ENCODE assay signal across 8 cellular contexts in the genomic region with DNA sequence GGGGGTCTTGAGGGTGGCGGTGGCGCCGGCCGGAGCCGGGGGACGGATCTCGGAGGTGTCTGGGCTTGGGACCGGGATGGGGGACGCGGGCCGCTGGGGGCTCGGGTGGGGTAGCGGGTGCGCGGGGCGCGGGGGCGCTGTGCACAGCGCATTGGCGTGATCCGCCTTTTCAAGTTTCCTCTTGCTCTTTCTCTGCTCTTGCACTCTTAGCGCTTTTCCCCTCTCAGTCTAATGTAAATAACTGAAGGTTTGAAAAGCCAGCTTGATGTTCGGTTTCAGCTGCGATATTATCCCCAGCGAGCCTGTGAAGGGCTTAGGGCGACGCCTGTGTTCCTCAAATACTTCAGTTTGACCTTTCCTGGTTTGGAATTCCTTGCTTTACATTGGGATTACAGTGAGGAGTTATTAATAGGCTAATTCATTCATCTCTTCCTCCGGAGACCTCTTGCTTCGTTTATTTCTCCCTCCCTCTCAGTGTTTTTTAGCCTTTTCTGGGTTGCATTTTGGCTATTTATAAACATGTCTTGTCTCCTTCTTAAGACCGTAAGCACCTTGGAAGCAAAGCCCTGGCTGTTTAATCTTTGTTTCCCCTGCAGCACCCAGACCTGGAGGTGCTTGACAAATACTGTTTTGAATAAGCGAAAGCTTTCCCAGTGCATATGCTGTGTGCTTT. TPM values are rescaled to one million over a fixed set of nuclear protein-coding genes. Genes with fewer than 3 reads are reported as not detected.
DNase-seq lines count a peak whose midpoint lies in the region; ATAC-seq, FAIRE-seq and TF ChIP-seq lines count a peak whose summit lies in the region.

No MANE protein-coding gene starts in this region.

- peak overlapping the region; percentile 3 to 76 (median 44); a peak in 6 of 7 replicates for H3K9ac ChIP-seq in H1 (replicated peaks in 1 of 4; ENCODE audit: extremely low read depth in 1 of 4, low read depth in 3 of 4, low read length in 3 of 4)

- no peak overlapping the region for H2BK15ac ChIP-seq in H1 (ENCODE audit: low read length)

- peak overlapping the region; percentile 75 to 91 (median 76) for H3K4me3 ChIP-seq in H1 (ENCODE audit: extremely low read depth in 1 of 4, insufficient read depth in 2 of 4, low read depth in 3 of 4, low read length in 4 of 4)
- peak overlapping the region; percentile 75 for H3K4me3 ChIP-seq in mucosa of descending colon

- no peak overlapping the region for H2BK12ac ChIP-seq in H1 (ENCODE audit: low read depth, low read length)

- no peak overlapping the region for H3K23ac ChIP-seq in H1 (ENCODE audit: insufficient read length)

- CTCF ChIA-PET in H1 (lab: Charles Lee; ENCODE audit: partially characterized antibody) = interaction anchor here (0.6 to 1.7 kb wide), 2 partner anchors 107 to 209 kb away, joined by 3 to 5 read pairs; no protein-coding TSS in a partner anchor

- no peak overlapping the region for H4K5ac ChIP-seq in H1 (ENCODE audit: insufficient read length, low read depth, low read length)

- H2BK5ac ChIP-seq in H1 (ENCODE audit: low read depth, low read length) = no peak overlapping the region; the same call in 1 of the 2 replicates

- peak overlapping the region; percentile 38; the same call in 1 of the 2 replicates for H2AFZ ChIP-seq in H1 (ENCODE audit: low read length)

- WGBS in H1 (ENCODE audit: extremely low coverage in 1 of 2, insufficient coverage in 1 of 2, insufficient read length in 1 of 2, insufficient replicate concordance in 2 of 2, low coverage in 1 of 2, low lambda C conversion rate in 2 of 2, missing lambda C conversion rate in 1 of 2), 2 experiments = 8% methylated on average over 9 of the region's 31 CpGs; no CpG with 5 or more reads in 1 of the 2 experiments

- TF ChIP-seq CTCF in H1 (IDR thresholded peaks at IDR 0.05; ENCODE audit: control extremely low read depth in 1 of 3, insufficient read depth in 1 of 3, low read depth in 1 of 3, low read length in 3 of 3) (no peak), mucosa of descending colon (IDR thresholded peaks at IDR 0.05) (no peak)

- H3K4me1 ChIP-seq in H1 (replicated peaks in 1 of 4; ENCODE audit: control insufficient read depth in 3 of 4, insufficient read depth in 4 of 4, low read length in 3 of 4) (peaks cover 3 to 12% (median 8%) of the 10 kb centered on the region in 4 experiments), mucosa of descending colon (ENCODE audit: low read depth) (peaks cover 34% of the 10 kb centered on the region)

- no peak overlapping the region for H2AK5ac ChIP-seq in H1 (ENCODE audit: low read depth, low read length)

- no peak for TF ChIP-seq EP300 in H1 (IDR thresholded peaks at IDR 0.05; ENCODE audit: borderline replicate concordance in 1 of 2, low read depth in 2 of 2, low read length in 2 of 2)

- intact Hi-C loops in mucosa of descending colon (cut with DNase I, micrococcal nuclease) = no loop called here

- peak; percentile 62 for DNase-seq in GM03348 (ENCODE audit: low spot score)
- peak; percentile 32 to 44 for DNase-seq in Kasumi-1 (lab: John Stamatoyannopoulos, UW)
- peak; percentile 24 for DNase-seq in activated CD4-positive, alpha-beta T cell treated with anti-CD3 and anti-CD28 coated beads for 1 hour
- no peak for DNase-seq in H1 (ENCODE audit: low read depth in 1 of 2, low spot score in 2 of 2)
- DNase-seq in mucosa of descending colon = peak in 1 of 3 donors; percentile 51
- DNase-seq in substantia nigra (lab: John Stamatoyannopoulos, UW) = peak in 26 of 49 donors; percentile 43 to 82 (median 68)
- DNase-seq in epidermal melanocyte (ENCODE audit: insufficient read length, low spot score) = no peak

- H3K27ac ChIP-seq in H1 (ENCODE audit: low read depth, low read length) = no peak overlapping the region
- H3K27ac ChIP-seq in substantia nigra (ENCODE audit: low read depth, low read length, poor library complexity, severe bottlenecking) = peak overlapping the region; percentile 87

- no peak for TF ChIP-seq RAD21 in H1 (IDR thresholded peaks at IDR 0.05 in 1 of 2, conservative IDR thresholded peaks at IDR 0.05 in 1 of 2; ENCODE audit: low read depth in 2 of 2, low read length in 2 of 2)

- H2BK20ac ChIP-seq in H1 (ENCODE audit: low read length) = no peak overlapping the region

- peaks cover 4 to 9% of the 10 kb centered on the region in 2 experiments for H4K20me1 ChIP-seq in H1 (replicated peaks in 1 of 2; ENCODE audit: control insufficient read depth in 1 of 2, insufficient read depth in 2 of 2, low read length in 2 of 2)

- peak overlapping the region; percentile 75 to 94 for H3K4me2 ChIP-seq in H1 (ENCODE audit: insufficient read depth in 1 of 2, low read depth in 2 of 2, low read length in 2 of 2)

- H3K56ac ChIP-seq in H1 (replicated peaks; ENCODE audit: insufficient read length, low read depth, low read length) = no peak overlapping the region

- peaks cover 7 to 49% of the 10 kb centered on the region in 2 experiments for H3K79me2 ChIP-seq in H1 (ENCODE audit: control insufficient read depth in 1 of 2, insufficient read depth in 2 of 2, low read length in 2 of 2)

- TF ChIP-seq POLR2A in H1 (IDR thresholded peaks at IDR 0.05; ENCODE audit: control extremely low read depth in 1 of 2, low read depth in 2 of 2, low read length in 2 of 2) = no peak

- POLR2A ChIA-PET in H1 (lab: Charles Lee; ENCODE audit: partially characterized antibody) = interaction anchor here (0.8 to 1.3 kb wide), 4 partner anchors 13 to 237 kb away, joined by 3 read pairs; partner anchors contain the start of gene NUP133

- H4K91ac ChIP-seq in H1 (replicated peaks; ENCODE audit: insufficient read length, low read length) = no peak overlapping the region

- H3K4ac ChIP-seq in H1 (replicated peaks; ENCODE audit: insufficient read length, low read depth, low read length) = no peak overlapping the region

- FAIRE-seq in H1 (lab: Jason Lieb, UNC) = no peak

- H3K18ac ChIP-seq in H1 (ENCODE audit: extremely low read depth, low read length) = 0 out of 2 replicates have a peak overlapping the region, but pooled peaks have one; percentile 16

- peaks cover 9% of the 10 kb centered on the region for H3K79me1 ChIP-seq in H1 (ENCODE audit: low read depth, low read length)

- no peaks in the 10 kb centered on the region; a peak in 1 of 8 replicates for H3K36me3 ChIP-seq in H1 (ENCODE audit: control insufficient read depth in 2 of 4, insufficient read depth in 4 of 4, low read length in 3 of 4)
- H3K36me3 ChIP-seq in mucosa of descending colon (ENCODE audit: low read depth) = no peaks in the 10 kb centered on the region

- H4K8ac ChIP-seq in H1 (ENCODE audit: extremely low read depth, insufficient read depth, low read length) = peak overlapping the region; percentile 46; the same call in 1 of the 2 replicates

- no peak overlapping the region for H3K14ac ChIP-seq in H1 (ENCODE audit: insufficient read length)

- no peaks in the 10 kb centered on the region; the same call in 1 of the 2 replicates for H3K23me2 ChIP-seq in H1 (ENCODE audit: low read depth, low read length)

- H3K9me3 ChIP-seq in H1 (ENCODE audit: insufficient read depth in 2 of 2, low read depth in 1 of 2, low read length in 1 of 2) (no peaks in the 10 kb centered on the region; a peak in 1 of 4 replicates), mucosa of descending colon (no peaks in the 10 kb centered on the region)

- H3K27me3 ChIP-seq in H1 (replicated peaks in 1 of 4; ENCODE audit: control insufficient read depth in 3 of 4, extremely low read depth in 1 of 4, insufficient read depth in 3 of 4, low read length in 3 of 4) = peaks cover 0 to 10% (median 6%) of the 10 kb centered on the region in 4 experiments; a peak in 5 of 7 replicates

- no peak overlapping the region for H2BK120ac ChIP-seq in H1 (replicated peaks; ENCODE audit: low read depth, low read length)

- peak; percentile 62 for ATAC-seq in GM21619 (IDR thresholded peaks at IDR 0.05; ENCODE audit: unreplicated experiment)
- peak; percentile 29 for ATAC-seq in mucosa of descending colon

TF ChIP-seq in H1, 55 proteins besides CTCF, POLR2A, EP300 and RAD21:
- TF ChIP-seq SIN3A (conservative IDR thresholded peaks at IDR 0.05 in 1 of 2, IDR thresholded peaks at IDR 0.05 in 1 of 2; ENCODE audit: low read depth in 1 of 2, low read length in 2 of 2) (0 out of 4 replicates have a peak, but pooled peaks of 1 of the 2 experiments have one; percentile 4), E2F6 (IDR thresholded peaks at IDR 0.05) (no peak)

RNA-seq across cellular contexts. Expression of gene RAB4A, which starts 0.7 kb away (rescaled TPM):
- total RNA-seq in H1 (2021; fragmentation: NEBNext Ultra II Directional; extraction: Animal tissue kit (Norgen Biotek cat#: 25700)) = 68.8 and 73.4 TPM in 2 replicates
- 13.3 and 16.7 TPM in 2 replicates for polyA plus RNA-seq in H1 (2011; rRNA removed)
- polyA plus RNA-seq in H1 (2011; cell fraction: cytosol; rRNA removed) = 30.0 TPM
- polyA plus RNA-seq in H1 (2011; cell fraction: nucleus; rRNA removed) = 12.3 TPM
- 34.1 to 42.5 TPM (median 36.4 TPM) in 4 replicates for polyA plus RNA-seq in H1 (2012, experiment 1 of 2)
- 26.9 TPM for polyA plus RNA-seq in H1 (2012, experiment 2 of 2)
- 20.3 TPM for polyA plus RNA-seq in H1 (2013, experiment 1 of 2)
- 21.3 TPM for polyA plus RNA-seq in H1 (2013, experiment 2 of 2)
- polyA minus RNA-seq in H1 (2011; rRNA and poly(A)+ RNA removed) = 5.7 and 6.6 TPM in 2 replicates
- 11.6 TPM for polyA minus RNA-seq in H1 (2011; cell fraction: cytosol; rRNA and poly(A)+ RNA removed)
- polyA minus RNA-seq in H1 (2011; cell fraction: nucleus; rRNA and poly(A)+ RNA removed) = 19.8 TPM
- total RNA-seq in mucosa of descending colon = 10 to 100 TPM; 84.3 to 94.6 (median 88.0) TPM

Comparison
In these comparisons a context has a peak if more than half of its experiments do, and no peak if none do; other contexts are left out.
1. DNase-seq: peak in GM03348 (single experiment), Kasumi-1 (2 of 2), activated CD4-positive, alpha-beta T cell treated with anti-CD3 and anti-CD28 coated beads for 1 hour (single experiment) and substantia nigra (26 of 49); none in H1 (0 of 2) and epidermal melanocyte (single experiment).